In the genomic region with DNA sequence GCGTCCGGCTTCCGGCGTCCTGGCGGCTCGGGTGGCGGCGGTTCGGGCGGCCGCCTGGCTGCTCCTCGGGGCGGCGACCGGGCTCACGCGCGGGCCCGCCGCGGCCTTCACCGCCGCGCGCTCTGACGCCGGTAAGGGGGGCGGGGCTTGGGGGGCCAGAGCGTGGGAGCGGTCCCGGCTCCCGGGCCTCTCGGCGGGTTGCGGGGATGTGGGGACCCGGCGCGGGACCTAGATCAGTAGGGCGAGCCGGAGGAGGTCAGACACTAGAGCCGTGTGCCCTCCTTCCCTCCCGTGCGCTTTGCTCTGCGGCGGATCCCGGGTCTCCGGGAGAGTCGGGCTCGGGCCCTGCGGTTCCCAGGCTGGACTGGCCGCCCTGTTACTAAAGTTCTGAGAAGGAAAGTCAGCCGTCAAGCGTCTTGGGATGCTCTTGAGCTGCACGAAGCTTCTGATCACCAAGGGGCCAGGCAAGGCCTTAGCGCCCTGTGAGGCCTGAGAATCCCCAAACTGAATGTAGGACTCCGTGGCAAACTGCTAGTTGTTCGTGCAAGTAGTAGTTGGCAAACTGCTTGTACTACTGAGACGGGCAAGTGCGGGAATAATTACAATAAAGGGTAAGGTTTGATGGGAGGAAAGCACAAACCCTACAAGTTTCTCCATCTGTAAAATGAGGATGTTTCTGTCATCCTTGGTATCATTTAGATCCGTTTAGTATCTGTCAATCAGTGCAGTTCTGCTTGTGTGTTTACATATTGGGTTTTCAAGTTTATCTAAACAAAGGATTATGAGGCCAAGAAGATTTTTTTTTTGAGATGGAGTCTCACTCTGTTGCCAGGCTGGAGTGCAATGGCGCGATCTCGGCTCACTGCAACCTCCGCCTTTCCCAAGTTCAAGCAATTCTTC, we compare ENCODE assay signal across 8 cellular contexts. TPM values are rescaled to one million over a fixed set of nuclear protein-coding genes. Genes with fewer than 3 reads are reported as not detected.
DNase-seq lines count a peak whose midpoint lies in the region; ATAC-seq and TF ChIP-seq lines count a peak whose summit lies in the region.

No MANE protein-coding gene starts in this region.

- H3K27ac ChIP-seq in effector memory CD4-positive, alpha-beta T cell (ENCODE audit: insufficient read depth, low read length, poor library complexity, severe bottlenecking) = peak overlapping the region; percentile 98

- no peaks in the 10 kb centered on the region for H3K9me3 Mint-ChIP-seq in activated CD4-positive, alpha-beta T cell treated with anti-CD3 and anti-CD28 coated beads for 36 hours (ENCODE audit: low read depth)

- CTCF ChIA-PET in activated CD4-positive, alpha-beta T cell treated with anti-CD3 and anti-CD28 coated beads for 36 hours (lab: Charles Lee) = interaction anchor here (0.7 to 1.0 kb wide), 4 partner anchors 27 to 103 kb away, joined by 3 to 4 read pairs (median 4); no protein-coding TSS in a partner anchor

- H3K27ac Mint-ChIP-seq in activated CD4-positive, alpha-beta T cell treated with anti-CD3 and anti-CD28 coated beads for 36 hours = peak overlapping the region; percentile 83

- peak overlapping the region; percentile 92 for H3K9ac ChIP-seq in ES-I3 (ENCODE audit: low read depth, low read length)

- no peak for TF ChIP-seq CTCF in LNCaP clone FGC (IDR thresholded peaks at IDR 0.05; ENCODE audit: control insufficient read depth, extremely low read depth, insufficient read depth)

- H3K4me3 Mint-ChIP-seq in activated CD4-positive, alpha-beta T cell treated with anti-CD3 and anti-CD28 coated beads for 36 hours = peak overlapping the region; percentile 79

- peak overlapping the region; percentile 76 for H3K4me3 ChIP-seq in LNCaP clone FGC (ENCODE audit: low read depth, low read length)
- peak overlapping the region; percentile 48 for H3K4me3 ChIP-seq in effector memory CD4-positive, alpha-beta T cell (ENCODE audit: insufficient read depth, low read depth, low read length, poor library complexity, severe bottlenecking)

- no peaks in the 10 kb centered on the region for H3K27me3 Mint-ChIP-seq in activated CD4-positive, alpha-beta T cell treated with anti-CD3 and anti-CD28 coated beads for 36 hours

- POLR2A ChIA-PET in activated CD4-positive, alpha-beta T cell treated with anti-CD3 and anti-CD28 coated beads for 36 hours (lab: Charles Lee) = interaction anchor here (0.7 to 2.5 kb wide), 4 partner anchors 19 to 494 kb away, joined by 3 to 10 read pairs (median 4); a partner anchor contains a TSS

- no peaks in the 10 kb centered on the region for H3K36me3 ChIP-seq in ES-I3 (ENCODE audit: insufficient read depth, low read length)
- H3K36me3 ChIP-seq in effector memory CD4-positive, alpha-beta T cell (ENCODE audit: control insufficient read depth, insufficient read depth, low read length) = no peaks in the 10 kb centered on the region

- no peaks in the 10 kb centered on the region for H3K27me3 ChIP-seq in effector memory CD4-positive, alpha-beta T cell (replicated peaks; ENCODE audit: control insufficient read depth, insufficient read depth, low read length, poor library complexity, severe bottlenecking)

- ATAC-seq in GM21786 (IDR thresholded peaks at IDR 0.05; ENCODE audit: unreplicated experiment) = peak; percentile 34
- peak; percentile 37 for ATAC-seq in activated CD4-positive, alpha-beta T cell treated with anti-CD3 and anti-CD28 coated beads for 36 hours

- H3K4me1 ChIP-seq in ES-I3 (ENCODE audit: insufficient read depth, low read length) = no peaks in the 10 kb centered on the region
- H3K4me1 ChIP-seq in effector memory CD4-positive, alpha-beta T cell (ENCODE audit: control insufficient read depth, insufficient read depth, low read length, poor library complexity, severe bottlenecking) = peaks cover 12% of the 10 kb centered on the region

- no peaks in the 10 kb centered on the region for H3K9me3 ChIP-seq in ES-I3 (ENCODE audit: control insufficient read depth, insufficient read depth, low read length)
- H3K9me3 ChIP-seq in effector memory CD4-positive, alpha-beta T cell (ENCODE audit: control insufficient read depth, low read length) = no peaks in the 10 kb centered on the region

- intact Hi-C loops in activated CD4-positive, alpha-beta T cell treated with anti-CD3 and anti-CD28 coated beads for 36 hours (cut with DNase I, micrococcal nuclease) = loop anchor here (1.0 to 5.0 kb wide), 13 partner anchors 15 to 1080 kb away; a partner anchor contains a TSS

- H3K4me1 Mint-ChIP-seq in activated CD4-positive, alpha-beta T cell treated with anti-CD3 and anti-CD28 coated beads for 36 hours = peaks cover 33% of the 10 kb centered on the region

- peaks cover 4% of the 10 kb centered on the region for H3K36me3 Mint-ChIP-seq in activated CD4-positive, alpha-beta T cell treated with anti-CD3 and anti-CD28 coated beads for 36 hours (ENCODE audit: low read depth)

- peak; percentile 7 for DNase-seq in LNCaP clone FGC (ENCODE audit: low read depth)
- peak; percentile 77 for DNase-seq in activated CD4-positive, alpha-beta T cell treated with anti-CD3 and anti-CD28 coated beads for 36 hours
- peak in 2 of 3 donors; percentile 61 to 70 for DNase-seq in effector memory CD4-positive, alpha-beta T cell
- DNase-seq in midbrain (lab: John Stamatoyannopoulos, UW) = peak; percentile 67
- peak; percentile 41 for DNase-seq in stimulated activated CD8-positive, alpha-beta memory T cell treated with anti-CD3 and anti-CD28 coated beads, Interleukin-15, amount 100 ng/mL, for 24 hours (ENCODE audit: low read depth)
- no peak for DNase-seq in ecto neural progenitor cell (ENCODE audit: low spot score)

RNA-seq across cellular contexts. Expression of a gene that starts 0.6 kb away (rescaled TPM):
- total RNA-seq in activated CD4-positive, alpha-beta T cell treated with anti-CD3 and anti-CD28 coated beads for 36 hours = 10 to 100 TPM; 37.8 to 42.2 TPM

RNA-seq across cellular contexts. Expression of a gene that starts 0.7 kb away (rescaled TPM):
- total RNA-seq in activated CD4-positive, alpha-beta T cell treated with anti-CD3 and anti-CD28 coated beads for 36 hours = 1 to 10 TPM; 4.7 to 5.6 TPM

RNA-seq across cellular contexts. Expression of a gene that starts 26.9 kb away (rescaled TPM):
- total RNA-seq in activated CD4-positive, alpha-beta T cell treated with anti-CD3 and anti-CD28 coated beads for 36 hours = 10 to 100 TPM; 57.6 to 82.2 TPM
